In the genomic region with DNA sequence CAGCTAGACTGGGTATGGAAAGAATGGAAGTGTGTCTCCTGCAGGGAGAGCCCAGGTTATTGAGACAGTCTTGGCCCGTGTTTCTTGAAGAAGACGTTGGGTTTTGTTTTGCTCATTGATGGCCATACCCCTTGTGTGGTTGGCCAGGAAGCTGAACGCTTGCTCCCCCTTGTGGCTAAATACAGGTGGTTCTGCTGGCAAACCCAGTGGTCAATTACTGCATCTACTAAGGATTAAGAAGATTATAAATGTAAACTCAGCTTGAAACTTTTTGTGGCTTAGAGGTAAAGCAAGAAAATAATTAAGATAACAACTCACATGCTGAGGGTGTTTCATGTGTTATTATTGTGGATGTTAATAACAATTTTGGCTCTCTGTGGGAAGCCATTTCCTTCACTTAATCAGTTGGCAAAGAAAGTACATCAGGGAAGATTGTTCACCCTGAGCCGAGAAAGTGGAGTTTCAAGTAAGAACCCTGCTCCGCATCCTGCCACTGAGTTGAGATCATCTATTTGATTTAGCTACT, we compare ENCODE assay signal across 8 cellular contexts.
DNase-seq lines count a peak whose midpoint lies in the region; ATAC-seq and TF ChIP-seq lines count a peak whose summit lies in the region.

No MANE protein-coding gene starts in this region.

- H3K36me3 ChIP-seq in WERI-Rb-1 (no peaks in the 10 kb centered on the region; the same call in 1 of the 2 replicates), right lobe of liver (no peaks in the 10 kb centered on the region)

- H3K4me3 ChIP-seq in WERI-Rb-1 (ENCODE audit: low read depth, low read length) (no peak overlapping the region), right lobe of liver (no peak overlapping the region)

- WGBS in right lobe of liver (ENCODE audit: insufficient coverage, low coverage, low lambda C conversion rate, missing lambda C conversion rate) = 26% methylated on average over 5 of the region's 5 CpGs

- ATAC-seq in HG02852 (IDR thresholded peaks at IDR 0.05; ENCODE audit: unreplicated experiment) (peak; percentile 75), right lobe of liver (peak; percentile 69 to 93 (median 86))

- DNase-seq in NCI-H2171 treated with DMSO at 0.1 percent for 48 hours (lab: John Stamatoyannopoulos, UW) (peak; percentile 40), NCI-H2171 (lab: John Stamatoyannopoulos, UW) (no peak), NCI-H2107 (lab: John Stamatoyannopoulos, UW) (peak; percentile 25), WERI-Rb-1 (peak; percentile 83), right lobe of liver (peak in 1 of 3 donors; percentile 64)
- DNase-seq in stimulated activated CD8-positive, alpha-beta memory T cell treated with anti-CD3 and anti-CD28 coated beads, Interleukin-15, amount 100 ng/mL, for 24 hours (ENCODE audit: low read depth) = peak; percentile 5

- H3K9me3 ChIP-seq in WERI-Rb-1 (ENCODE audit: severe bottlenecking) (no peaks in the 10 kb centered on the region), right lobe of liver (no peaks in the 10 kb centered on the region)

- no peak overlapping the region for H3K27ac ChIP-seq in WERI-Rb-1
- H3K27ac ChIP-seq in cingulate gyrus (ENCODE audit: low read depth, low read length) = peak overlapping the region; percentile 11
- no peak overlapping the region for H3K27ac ChIP-seq in right lobe of liver

- no peaks in the 10 kb centered on the region for H3K27me3 ChIP-seq in WERI-Rb-1 (ENCODE audit: insufficient read depth, low read depth, severe bottlenecking)
- H3K27me3 ChIP-seq in right lobe of liver = no peaks in the 10 kb centered on the region

- intact Hi-C loops in right lobe of liver (cut with DNase I) = no loop called here

- TF ChIP-seq CTCF in WERI-Rb-1 (IDR thresholded peaks at IDR 0.05; ENCODE audit: low read depth, low read length) (peak; percentile 90), right lobe of liver (IDR thresholded peaks at IDR 0.05) (peak; percentile 75 to 86 (median 82))

- TF ChIP-seq POLR2A in right lobe of liver (IDR thresholded peaks at IDR 0.05) = no peak

- H3K4me1 ChIP-seq in right lobe of liver = no peaks in the 10 kb centered on the region
